Comparison of ENCODE assay signal across 26 cellular contexts in genomic region chrX:9647475-9647874, GRCh38.
DNase-seq lines count a peak whose midpoint lies in the region; ATAC-seq and TF ChIP-seq lines count a peak whose summit lies in the region.
"Had no signal": no experiment of that assay in that cellular context is flagged by ENCODE, and none has a peak within 500 bp of the region (broad histone marks: within the 10 kb centered on the region; RNA-seq: fewer than 3 reads in every experiment).

No MANE protein-coding gene starts in this region.

- ATAC-seq in HG03097 (IDR thresholded peaks at IDR 0.05; ENCODE audit: low FRiP score, unreplicated experiment), result no peak

- TF ChIP-seq POLR2A in breast epithelium (IDR thresholded peaks at IDR 0.05), result no peak

- dilution Hi-C loops in mammary epithelial cell (cut with HindIII; ENCODE audit: low sequenced_read_pairs), result no loop called here

- H3K79me2 ChIP-seq in mammary epithelial cell (ENCODE audit: insufficient read depth, low read length), result no peaks in the 10 kb centered on the region
- H3K79me2 ChIP-seq in fibroblast of lung (ENCODE audit: control insufficient read depth, insufficient read depth, low read length), result no peaks in the 10 kb centered on the region
- H3K79me2 ChIP-seq: parathyroid adenoma had no signal

- no peak overlapping the region for H2AFZ ChIP-seq in mammary epithelial cell (ENCODE audit: low read depth, low read length)
- no peak overlapping the region for H2AFZ ChIP-seq in fibroblast of lung (ENCODE audit: low read length)
- H2AFZ ChIP-seq: parathyroid adenoma had no signal

- H3K36me3 ChIP-seq in breast epithelium (no peaks in the 10 kb centered on the region), mammary epithelial cell (ENCODE audit: insufficient read depth, low read length) (no peaks in the 10 kb centered on the region), fibroblast of lung (ENCODE audit: control insufficient read depth, insufficient read depth, low read length) (no peaks in the 10 kb centered on the region), tibial artery (no peaks in the 10 kb centered on the region)
- H3K36me3 ChIP-seq: Peyer's patch, right lobe of liver had no signal

- BruUV-seq in mammary epithelial cell (replicated peaks; lab: Mats Ljungman, UMichigan), result no TSS peak

- peak in 1 of 2 donors; percentile 43 for DNase-seq in breast epithelium (ENCODE audit: low spot score in 2 of 2)
- DNase-seq in mammary epithelial cell, result no peak
- no peak for DNase-seq in fibroblast of lung (ENCODE audit: low read depth in 2 of 2)
- DNase-seq in midbrain (lab: John Stamatoyannopoulos, UW), result peak; percentile 7
- DNase-seq in tibial artery, result no peak
- DNase-seq in UCSD-AML1 (lab: John Stamatoyannopoulos, UW; ENCODE audit: unreplicated experiment), result no peak
- DNase-seq in islet precursor cell, result no peak
- DNase-seq: 8988T; activated CD4-positive, alpha-beta T cell treated with anti-CD3 and anti-CD28 coated beads for 48 hours; activated effector memory CD4-positive, alpha-beta T cell treated with anti-CD3 and anti-CD28 coated beads, Interleukin-2, amount 50 U/mL, for 16 hours; activated naive CD8-positive, alpha-beta T cell treated with anti-CD3 and anti-CD28 coated beads for 36 hours; activated T-cell treated with anti-CD3 and anti-CD28 coated beads, Interleukin-2, amount 50 U/mL, for 1 hour; CD4-positive, CD25-positive, alpha-beta regulatory T cell; endodermal cell; foreskin fibroblast; kidney glomerular epithelial cell; NCI-H1436 treated with DMSO at 0.1 percent for 48 hours; NCI-H82; Peyer's patch; right lobe of liver; SIG-M5; stimulated activated CD4-positive, alpha-beta T cell treated with anti-CD3 and anti-CD28 coated beads, Interleukin-12 subunit alpha, Interleukin-12 subunit beta, amount 100 ng/mL, for 4 hours; stimulated activated CD4-positive, alpha-beta T cell treated with anti-CD3 and anti-CD28 coated beads, Interleukin-2, amount 100 ng/mL, for 48 hours had no signal

- H3K9ac ChIP-seq in mammary epithelial cell (ENCODE audit: insufficient read depth, low read length), result no peak overlapping the region
- H3K9ac ChIP-seq in fibroblast of lung (ENCODE audit: insufficient read depth, low read length), result no peak overlapping the region
- H3K9ac ChIP-seq: parathyroid adenoma had no signal

- 54% methylated on average over 8 of the region's 8 CpGs for WGBS in mammary epithelial cell (ENCODE audit: low coverage, missing lambda C conversion rate)

- H3K4me1 ChIP-seq in breast epithelium (no peaks in the 10 kb centered on the region), mammary epithelial cell (ENCODE audit: insufficient read depth, low read length) (no peaks in the 10 kb centered on the region), fibroblast of lung (ENCODE audit: control insufficient read depth, extremely low read depth, insufficient read depth, low read length) (peaks cover 3% of the 10 kb centered on the region), tibial artery (peaks cover 0 to 45% (median 11%) of the 10 kb centered on the region in 4 donors)
- H3K4me1 ChIP-seq: parathyroid adenoma, Peyer's patch, right lobe of liver had no signal

- H4K20me1 ChIP-seq in mammary epithelial cell (ENCODE audit: insufficient read depth, low read length) (no peaks in the 10 kb centered on the region), fibroblast of lung (ENCODE audit: control insufficient read depth, extremely low read depth, insufficient read depth, low read length) (no peaks in the 10 kb centered on the region)

- H3K27me3 ChIP-seq in breast epithelium (peaks cover 0 to 11% of the 10 kb centered on the region in 2 donors), mammary epithelial cell (ENCODE audit: insufficient read depth, low read length) (peaks cover 2% of the 10 kb centered on the region), fibroblast of lung (ENCODE audit: control insufficient read depth, insufficient read depth, low read length) (no peaks in the 10 kb centered on the region), tibial artery (no peaks in the 10 kb centered on the region)
- H3K27me3 ChIP-seq: Peyer's patch, right lobe of liver had no signal

- CTCF ChIA-PET in mammary epithelial cell (lab: Charles Lee; ENCODE audit: low non-redundant PET), result no interaction called here

- intact Hi-C loops in breast epithelium (cut with DNase I; ENCODE audit: low total_unique reads), result no loop called here
- intact Hi-C loops in mammary epithelial cell (cut with micrococcal nuclease), result no loop called here
- intact Hi-C loops in tibial artery (cut with DNase I; ENCODE audit: low total_unique reads), result no loop called here

- TF ChIP-seq CTCF in breast epithelium (IDR thresholded peaks at IDR 0.05) (no peak), mammary epithelial cell (conservative IDR thresholded peaks at IDR 0.05 in 1 of 2, IDR thresholded peaks at IDR 0.05 in 1 of 2; ENCODE audit: extremely low read depth in 1 of 2, insufficient read depth in 1 of 2, low read depth in 1 of 2, low read length in 2 of 2) (no peak), fibroblast of lung (conservative IDR thresholded peaks at IDR 0.05 in 1 of 2, IDR thresholded peaks at IDR 0.05 in 1 of 2; ENCODE audit: low read depth in 1 of 2, low read length in 2 of 2) (no peak), tibial artery (IDR thresholded peaks at IDR 0.05) (no peak)

- in situ Hi-C loops in mammary epithelial cell (cut with MboI; ENCODE audit: low sequenced_read_pairs in 2 of 2), result no loop called here

- H3K9me3 ChIP-seq in breast epithelium (no peaks in the 10 kb centered on the region), mammary epithelial cell (replicated peaks; ENCODE audit: insufficient read depth, low read length) (peaks cover 3% of the 10 kb centered on the region), fibroblast of lung (ENCODE audit: control insufficient read depth, insufficient read depth, low read depth, low read length) (no peaks in the 10 kb centered on the region), tibial artery (no peaks in the 10 kb centered on the region)
- H3K9me3 ChIP-seq: Peyer's patch, right lobe of liver had no signal

- H3K4me2 ChIP-seq in mammary epithelial cell (ENCODE audit: insufficient read depth, low read depth, low read length) (no peak overlapping the region), fibroblast of lung (ENCODE audit: extremely low read depth, insufficient read depth, low read length) (peak overlapping the region; percentile 32)

- H3K27ac ChIP-seq in breast epithelium, result peak overlapping the region; percentile 42 to 66
- no peak overlapping the region for H3K27ac ChIP-seq in mammary epithelial cell (ENCODE audit: insufficient read depth, low read depth, low read length)
- peak overlapping the region; percentile 36 for H3K27ac ChIP-seq in fibroblast of lung (ENCODE audit: insufficient read depth, low read length)
- H3K27ac ChIP-seq in tibial artery, result peak overlapping the region; percentile 48 to 59
- H3K27ac ChIP-seq: parathyroid adenoma, Peyer's patch, right lobe of liver, VCaP had no signal

- H3K4me3 ChIP-seq in breast epithelium (no peak overlapping the region), mammary epithelial cell (replicated peaks in 1 of 3; ENCODE audit: insufficient read depth in 1 of 3, low read depth in 2 of 3, low read length in 3 of 3) (no peak overlapping the region), fibroblast of lung (replicated peaks in 1 of 4; ENCODE audit: control extremely low read depth in 1 of 4, insufficient read depth in 1 of 4, low read depth in 3 of 4, low read length in 4 of 4) (no peak overlapping the region), tibial artery (no peak overlapping the region)
- H3K4me3 ChIP-seq: Peyer's patch, right lobe of liver had no signal
